ENCODE assay signal across 2 cellular contexts in genomic region chr6:86913795-86914194, GRCh38.
TF ChIP-seq lines count a peak whose summit lies in the region.

No MANE protein-coding gene starts in this region.

TF ChIP-seq in SK-N-SH treated with all-trans-retinoic acid at 6 μM for 48 hours, 23 proteins besides CTCF, POLR2A, EP300 and RAD21 (continued from another document):
- TF ChIP-seq, protein P1, sequence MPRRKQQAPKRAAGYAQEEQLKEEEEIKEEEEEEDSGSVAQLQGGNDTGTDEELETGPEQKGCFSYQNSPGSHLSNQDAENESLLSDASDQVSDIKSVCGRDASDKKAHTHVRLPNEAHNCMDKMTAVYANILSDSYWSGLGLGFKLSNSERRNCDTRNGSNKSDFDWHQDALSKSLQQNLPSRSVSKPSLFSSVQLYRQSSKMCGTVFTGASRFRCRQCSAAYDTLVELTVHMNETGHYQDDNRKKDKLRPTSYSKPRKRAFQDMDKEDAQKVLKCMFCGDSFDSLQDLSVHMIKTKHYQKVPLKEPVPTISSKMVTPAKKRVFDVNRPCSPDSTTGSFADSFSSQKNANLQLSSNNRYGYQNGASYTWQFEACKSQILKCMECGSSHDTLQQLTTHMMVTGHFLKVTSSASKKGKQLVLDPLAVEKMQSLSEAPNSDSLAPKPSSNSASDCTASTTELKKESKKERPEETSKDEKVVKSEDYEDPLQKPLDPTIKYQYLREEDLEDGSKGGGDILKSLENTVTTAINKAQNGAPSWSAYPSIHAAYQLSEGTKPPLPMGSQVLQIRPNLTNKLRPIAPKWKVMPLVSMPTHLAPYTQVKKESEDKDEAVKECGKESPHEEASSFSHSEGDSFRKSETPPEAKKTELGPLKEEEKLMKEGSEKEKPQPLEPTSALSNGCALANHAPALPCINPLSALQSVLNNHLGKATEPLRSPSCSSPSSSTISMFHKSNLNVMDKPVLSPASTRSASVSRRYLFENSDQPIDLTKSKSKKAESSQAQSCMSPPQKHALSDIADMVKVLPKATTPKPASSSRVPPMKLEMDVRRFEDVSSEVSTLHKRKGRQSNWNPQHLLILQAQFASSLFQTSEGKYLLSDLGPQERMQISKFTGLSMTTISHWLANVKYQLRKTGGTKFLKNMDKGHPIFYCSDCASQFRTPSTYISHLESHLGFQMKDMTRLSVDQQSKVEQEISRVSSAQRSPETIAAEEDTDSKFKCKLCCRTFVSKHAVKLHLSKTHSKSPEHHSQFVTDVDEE (CRISPR knock-in tag; IDR thresholded peaks at IDR 0.05) = no peak
- no peak for TF ChIP-seq OSR1 (CRISPR knock-in tag; IDR thresholded peaks at IDR 0.05)

TF ChIP-seq in SK-N-SH, 30 proteins besides CTCF, POLR2A, EP300 and RAD21 (continued from another document):
- TF ChIP-seq, protein P2, sequence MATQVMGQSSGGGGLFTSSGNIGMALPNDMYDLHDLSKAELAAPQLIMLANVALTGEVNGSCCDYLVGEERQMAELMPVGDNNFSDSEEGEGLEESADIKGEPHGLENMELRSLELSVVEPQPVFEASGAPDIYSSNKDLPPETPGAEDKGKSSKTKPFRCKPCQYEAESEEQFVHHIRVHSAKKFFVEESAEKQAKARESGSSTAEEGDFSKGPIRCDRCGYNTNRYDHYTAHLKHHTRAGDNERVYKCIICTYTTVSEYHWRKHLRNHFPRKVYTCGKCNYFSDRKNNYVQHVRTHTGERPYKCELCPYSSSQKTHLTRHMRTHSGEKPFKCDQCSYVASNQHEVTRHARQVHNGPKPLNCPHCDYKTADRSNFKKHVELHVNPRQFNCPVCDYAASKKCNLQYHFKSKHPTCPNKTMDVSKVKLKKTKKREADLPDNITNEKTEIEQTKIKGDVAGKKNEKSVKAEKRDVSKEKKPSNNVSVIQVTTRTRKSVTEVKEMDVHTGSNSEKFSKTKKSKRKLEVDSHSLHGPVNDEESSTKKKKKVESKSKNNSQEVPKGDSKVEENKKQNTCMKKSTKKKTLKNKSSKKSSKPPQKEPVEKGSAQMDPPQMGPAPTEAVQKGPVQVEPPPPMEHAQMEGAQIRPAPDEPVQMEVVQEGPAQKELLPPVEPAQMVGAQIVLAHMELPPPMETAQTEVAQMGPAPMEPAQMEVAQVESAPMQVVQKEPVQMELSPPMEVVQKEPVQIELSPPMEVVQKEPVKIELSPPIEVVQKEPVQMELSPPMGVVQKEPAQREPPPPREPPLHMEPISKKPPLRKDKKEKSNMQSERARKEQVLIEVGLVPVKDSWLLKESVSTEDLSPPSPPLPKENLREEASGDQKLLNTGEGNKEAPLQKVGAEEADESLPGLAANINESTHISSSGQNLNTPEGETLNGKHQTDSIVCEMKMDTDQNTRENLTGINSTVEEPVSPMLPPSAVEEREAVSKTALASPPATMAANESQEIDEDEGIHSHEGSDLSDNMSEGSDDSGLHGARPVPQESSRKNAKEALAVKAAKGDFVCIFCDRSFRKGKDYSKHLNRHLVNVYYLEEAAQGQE (IDR thresholded peaks at IDR 0.05; ENCODE audit: low read depth, low read length) = no peak
- TF ChIP-seq MEF2A (IDR thresholded peaks at IDR 0.05; ENCODE audit: borderline replicate concordance, low read depth) (no peak), YY1 (IDR thresholded peaks at IDR 0.05; ENCODE audit: low read depth) (no peak), MXI1 (IDR thresholded peaks at IDR 0.05; ENCODE audit: low read depth, low read length) (no peak), RFX5 (IDR thresholded peaks at IDR 0.05; ENCODE audit: low read length) (no peak), CHD2 (IDR thresholded peaks at IDR 0.05; ENCODE audit: low read length, partially characterized antibody) (no peak), FOXJ3 (CRISPR knock-in tag; IDR thresholded peaks at IDR 0.05) (no peak), TCF12 (IDR thresholded peaks at IDR 0.05) (no peak), MAX (IDR thresholded peaks at IDR 0.05; ENCODE audit: low read depth) (no peak), IRF3 (IDR thresholded peaks at IDR 0.05; ENCODE audit: low read depth, low read length) (no peak), GABPA (IDR thresholded peaks at IDR 0.05; ENCODE audit: low read depth) (no peak)
- TF ChIP-seq, protein P3, sequence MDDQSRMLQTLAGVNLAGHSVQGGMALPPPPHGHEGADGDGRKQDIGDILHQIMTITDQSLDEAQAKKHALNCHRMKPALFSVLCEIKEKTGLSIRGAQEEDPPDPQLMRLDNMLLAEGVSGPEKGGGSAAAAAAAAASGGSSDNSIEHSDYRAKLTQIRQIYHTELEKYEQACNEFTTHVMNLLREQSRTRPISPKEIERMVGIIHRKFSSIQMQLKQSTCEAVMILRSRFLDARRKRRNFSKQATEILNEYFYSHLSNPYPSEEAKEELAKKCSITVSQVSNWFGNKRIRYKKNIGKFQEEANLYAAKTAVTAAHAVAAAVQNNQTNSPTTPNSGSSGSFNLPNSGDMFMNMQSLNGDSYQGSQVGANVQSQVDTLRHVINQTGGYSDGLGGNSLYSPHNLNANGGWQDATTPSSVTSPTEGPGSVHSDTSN (IDR thresholded peaks at IDR 0.05) = no peak
- TF ChIP-seq, protein P4, sequence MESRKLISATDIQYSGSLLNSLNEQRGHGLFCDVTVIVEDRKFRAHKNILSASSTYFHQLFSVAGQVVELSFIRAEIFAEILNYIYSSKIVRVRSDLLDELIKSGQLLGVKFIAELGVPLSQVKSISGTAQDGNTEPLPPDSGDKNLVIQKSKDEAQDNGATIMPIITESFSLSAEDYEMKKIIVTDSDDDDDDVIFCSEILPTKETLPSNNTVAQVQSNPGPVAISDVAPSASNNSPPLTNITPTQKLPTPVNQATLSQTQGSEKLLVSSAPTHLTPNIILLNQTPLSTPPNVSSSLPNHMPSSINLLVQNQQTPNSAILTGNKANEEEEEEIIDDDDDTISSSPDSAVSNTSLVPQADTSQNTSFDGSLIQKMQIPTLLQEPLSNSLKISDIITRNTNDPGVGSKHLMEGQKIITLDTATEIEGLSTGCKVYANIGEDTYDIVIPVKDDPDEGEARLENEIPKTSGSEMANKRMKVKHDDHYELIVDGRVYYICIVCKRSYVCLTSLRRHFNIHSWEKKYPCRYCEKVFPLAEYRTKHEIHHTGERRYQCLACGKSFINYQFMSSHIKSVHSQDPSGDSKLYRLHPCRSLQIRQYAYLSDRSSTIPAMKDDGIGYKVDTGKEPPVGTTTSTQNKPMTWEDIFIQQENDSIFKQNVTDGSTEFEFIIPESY (IDR thresholded peaks at IDR 0.05; ENCODE audit: borderline replicate concordance, low read depth) = no peak
